Comparison of ENCODE assay signal across 1 cellular context in the genomic region with DNA sequence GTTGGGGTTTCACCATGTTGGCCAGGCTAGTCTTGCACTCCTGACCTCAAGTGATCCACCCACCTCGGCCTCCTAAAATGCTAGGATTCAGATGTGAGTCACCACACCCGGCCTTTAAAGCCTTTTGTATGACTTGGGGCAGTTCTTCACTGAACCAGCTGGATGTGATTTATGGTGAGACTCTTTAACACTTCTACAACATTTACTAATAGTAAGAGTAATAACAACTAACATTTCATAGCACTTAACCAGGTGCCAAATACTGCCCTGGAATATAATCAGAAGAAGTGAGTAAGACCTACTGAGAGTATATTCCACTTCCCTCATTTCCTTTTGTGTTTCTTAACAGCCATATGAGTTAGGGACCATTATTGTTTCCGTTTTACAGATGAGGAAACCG.
TF ChIP-seq lines count a peak whose summit lies in the region.

No MANE protein-coding gene starts in this region.

TF ChIP-seq in HCT116, 20 proteins besides CTCF, POLR2A, EP300 and RAD21 (continued from another document):
- TF ChIP-seq JUND (IDR thresholded peaks at IDR 0.05) (peak; percentile 50; the same call in 1 of the 2 replicates), POLR2AphosphoS5 (IDR thresholded peaks at IDR 0.05; ENCODE audit: low read depth, low read length) (no peak), TCF7L2 (IDR thresholded peaks at IDR 0.05; ENCODE audit: borderline replicate concordance, extremely low read depth, insufficient read depth, insufficient read length) (no peak), FOSL1 (IDR thresholded peaks at IDR 0.05; ENCODE audit: low read depth) (peak; percentile 52; the same call in 1 of the 2 replicates), CBX3 (IDR thresholded peaks at IDR 0.05; ENCODE audit: low read depth) (peak; percentile 24; the same call in 1 of the 2 replicates), YY1 (IDR thresholded peaks at IDR 0.05; ENCODE audit: extremely low read depth, insufficient replicate concordance, low read depth, low read length) (no peak)
- TF ChIP-seq, protein P1, sequence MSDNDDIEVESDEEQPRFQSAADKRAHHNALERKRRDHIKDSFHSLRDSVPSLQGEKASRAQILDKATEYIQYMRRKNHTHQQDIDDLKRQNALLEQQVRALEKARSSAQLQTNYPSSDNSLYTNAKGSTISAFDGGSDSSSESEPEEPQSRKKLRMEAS (IDR thresholded peaks at IDR 0.05): no peak
TF ChIP-seq in HCT116: peak in this region for 5.
